Comparison of ENCODE assay signal across 24 cellular contexts in the genomic region with DNA sequence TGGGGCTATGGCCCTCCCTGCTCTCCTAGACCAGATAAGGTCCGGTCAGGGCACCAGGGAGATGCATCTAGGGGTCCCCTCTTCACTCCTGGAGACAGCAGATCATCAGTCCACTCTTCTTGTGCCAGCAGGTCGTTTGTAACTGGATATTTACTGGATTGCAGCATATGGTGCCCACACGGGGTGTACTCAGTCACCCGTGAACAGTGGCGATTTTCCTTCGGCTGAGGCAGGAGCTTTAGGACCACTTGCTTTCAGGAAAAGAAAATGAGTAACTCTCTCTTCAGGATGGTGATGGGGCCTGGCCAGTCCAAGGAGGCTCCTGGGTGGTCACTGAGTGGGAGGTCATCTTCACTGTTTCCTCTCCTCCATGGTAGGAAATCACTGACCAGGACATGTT. TPM values are rescaled to one million over a fixed set of nuclear protein-coding genes. Genes with fewer than 3 reads are reported as not detected.
"Had no signal": no experiment of that assay in that cellular context is flagged by ENCODE, and none has a peak within 500 bp of the region (broad histone marks: within the 10 kb centered on the region; RNA-seq: fewer than 3 reads in every experiment).

No MANE protein-coding gene starts in this region.

- H3K27me3 Mint-ChIP-seq: activated CD4-positive, alpha-beta T cell treated with anti-CD3 and anti-CD28 coated beads, Interleukin-2, amount 10 ng/mL, durations not matched to agents 7 days and 5 days; activated CD8-positive, alpha-beta memory T cell treated with anti-CD3 and anti-CD28 coated beads, Interleukin-2, amount 10 ng/mL, durations not matched to agents 7 days and 5 days; activated CD8-positive, alpha-beta T cell treated with anti-CD3 and anti-CD28 coated beads for 36 hours; dendritic cell treated with granulocyte-macrophage colony-stimulating factor and Interleukin-4, amounts not matched to agents 40 ng/mL and 50 ng/mL, for 4 days; naive thymus-derived CD4-positive, alpha-beta T cell; progenitor cell of endocrine pancreas; stimulated activated memory B cell treated with anti-CD40 and anti-IgM and Interleukin-4, amounts not matched to agents 10 μg/mL and 1 μg/mL and 100 μg/mL, for 72 hours had no signal

- ATAC-seq: activated CD8-positive, alpha-beta memory T cell treated with anti-CD3 and anti-CD28 coated beads, Interleukin-2, amount 10 ng/mL, durations not matched to agents 7 days and 5 days; activated CD8-positive, alpha-beta T cell treated with anti-CD3 and anti-CD28 coated beads for 36 hours; activated naive CD4-positive, alpha-beta T cell treated with anti-CD3 and anti-CD28 coated beads, Interleukin-2, amount 50 U/mL, for 72 hours; left lobe of liver; lower lobe of right lung; naive thymus-derived CD4-positive, alpha-beta T cell; stimulated activated memory B cell treated with anti-CD40 and anti-IgM and Interleukin-4, amounts not matched to agents 10 μg/mL and 1 μg/mL and 100 μg/mL, for 72 hours had no signal

- H3K4me3 ChIP-seq: adrenal gland, lower lobe of right lung, sigmoid colon, smooth muscle cell, thoracic aorta, upper lobe of left lung had no signal

- H3K4me1 Mint-ChIP-seq: stimulated activated memory B cell treated with anti-CD40 and anti-IgM and Interleukin-4, amounts not matched to agents 10 μg/mL and 1 μg/mL and 100 μg/mL, for 72 hours had no signal

- H3K36me3 Mint-ChIP-seq: activated naive CD4-positive, alpha-beta T cell treated with anti-CD3 and anti-CD28 coated beads, Interleukin-2, amount 50 U/mL, for 72 hours had no signal

- H3K9me3 ChIP-seq: adrenal gland, lower lobe of right lung, sigmoid colon, thoracic aorta, upper lobe of left lung had no signal

- H3K27me3 ChIP-seq: adrenal gland, sigmoid colon, upper lobe of left lung had no signal

- H3K9me3 Mint-ChIP-seq: activated CD4-positive, alpha-beta T cell treated with anti-CD3 and anti-CD28 coated beads, Interleukin-2, amount 10 ng/mL, durations not matched to agents 7 days and 5 days; activated CD8-positive, alpha-beta T cell treated with anti-CD3 and anti-CD28 coated beads for 36 hours; activated naive CD4-positive, alpha-beta T cell treated with anti-CD3 and anti-CD28 coated beads, Interleukin-2, amount 50 U/mL, for 72 hours; dendritic cell treated with granulocyte-macrophage colony-stimulating factor and Interleukin-4, amounts not matched to agents 40 ng/mL and 50 ng/mL, for 4 days; stimulated activated memory B cell treated with anti-CD40 and anti-IgM and Interleukin-4, amounts not matched to agents 10 μg/mL and 1 μg/mL and 100 μg/mL, for 72 hours; T-helper 1 cell treated with Interleukin-12 subunit alpha and Interleukin-12 subunit beta and Interleukin-4 antibody, amounts not matched to agents 30 μg/mL and 1 μg/mL, for 36 hours had no signal

- H3K27ac Mint-ChIP-seq: activated CD4-positive, alpha-beta T cell treated with anti-CD3 and anti-CD28 coated beads, Interleukin-2, amount 10 ng/mL, durations not matched to agents 7 days and 5 days; activated CD8-positive, alpha-beta memory T cell treated with anti-CD3 and anti-CD28 coated beads, Interleukin-2, amount 10 ng/mL, durations not matched to agents 7 days and 5 days; activated CD8-positive, alpha-beta T cell treated with anti-CD3 and anti-CD28 coated beads for 36 hours; dendritic cell treated with granulocyte-macrophage colony-stimulating factor and Interleukin-4, amounts not matched to agents 40 ng/mL and 50 ng/mL, for 4 days; progenitor cell of endocrine pancreas; stimulated activated memory B cell treated with anti-CD40 and anti-IgM and Interleukin-4, amounts not matched to agents 10 μg/mL and 1 μg/mL and 100 μg/mL, for 72 hours; T-helper 1 cell treated with Interleukin-12 subunit alpha and Interleukin-12 subunit beta and Interleukin-4 antibody, amounts not matched to agents 30 μg/mL and 1 μg/mL, for 36 hours had no signal

- DNase-seq: activated CD4-positive, alpha-beta T cell treated with anti-CD3 and anti-CD28 coated beads, Interleukin-2, amount 10 ng/mL, durations not matched to agents 7 days and 5 days; activated CD4-positive, CD25-positive, alpha-beta regulatory T cell treated with anti-CD3 and anti-CD28 coated beads, Interleukin-2, amount 50 U/mL, for 72 hours; activated CD8-positive, alpha-beta memory T cell treated with anti-CD3 and anti-CD28 coated beads, Interleukin-2, amount 10 ng/mL, durations not matched to agents 7 days and 5 days; activated CD8-positive, alpha-beta T cell treated with anti-CD3 and anti-CD28 coated beads for 36 hours; activated gamma-delta T cell treated with Interleukin-2 at 50 U/mL for 16 hours; adrenal gland; effector CD4-positive, alpha-beta T cell; erythroblast; foreskin fibroblast; lower lobe of right lung; naive thymus-derived CD4-positive, alpha-beta T cell; retina; sigmoid colon; stimulated activated CD4-positive, alpha-beta T cell treated with anti-CD3 and anti-CD28 coated beads, Interleukin-15, amount 100 ng/mL, for 24 hours; upper lobe of left lung had no signal

- H3K27ac ChIP-seq: adrenal gland, lower lobe of right lung, sigmoid colon, thoracic aorta, upper lobe of left lung had no signal

- H3K4me3 Mint-ChIP-seq: activated CD4-positive, alpha-beta T cell treated with anti-CD3 and anti-CD28 coated beads, Interleukin-2, amount 10 ng/mL, durations not matched to agents 7 days and 5 days; activated CD8-positive, alpha-beta memory T cell treated with anti-CD3 and anti-CD28 coated beads, Interleukin-2, amount 10 ng/mL, durations not matched to agents 7 days and 5 days; activated CD8-positive, alpha-beta T cell treated with anti-CD3 and anti-CD28 coated beads for 36 hours; dendritic cell treated with granulocyte-macrophage colony-stimulating factor and Interleukin-4, amounts not matched to agents 40 ng/mL and 50 ng/mL, for 4 days; naive thymus-derived CD4-positive, alpha-beta T cell; stimulated activated memory B cell treated with anti-CD40 and anti-IgM and Interleukin-4, amounts not matched to agents 10 μg/mL and 1 μg/mL and 100 μg/mL, for 72 hours; T-helper 1 cell treated with Interleukin-12 subunit alpha and Interleukin-12 subunit beta and Interleukin-4 antibody, amounts not matched to agents 30 μg/mL and 1 μg/mL, for 36 hours had no signal

RNA-seq across cellular contexts. Expression of gene CNIH2, which starts 47.8 kb away (rescaled TPM):
- total RNA-seq: bronchial epithelial cell, thoracic aorta had no signal
